In the genomic region with DNA sequence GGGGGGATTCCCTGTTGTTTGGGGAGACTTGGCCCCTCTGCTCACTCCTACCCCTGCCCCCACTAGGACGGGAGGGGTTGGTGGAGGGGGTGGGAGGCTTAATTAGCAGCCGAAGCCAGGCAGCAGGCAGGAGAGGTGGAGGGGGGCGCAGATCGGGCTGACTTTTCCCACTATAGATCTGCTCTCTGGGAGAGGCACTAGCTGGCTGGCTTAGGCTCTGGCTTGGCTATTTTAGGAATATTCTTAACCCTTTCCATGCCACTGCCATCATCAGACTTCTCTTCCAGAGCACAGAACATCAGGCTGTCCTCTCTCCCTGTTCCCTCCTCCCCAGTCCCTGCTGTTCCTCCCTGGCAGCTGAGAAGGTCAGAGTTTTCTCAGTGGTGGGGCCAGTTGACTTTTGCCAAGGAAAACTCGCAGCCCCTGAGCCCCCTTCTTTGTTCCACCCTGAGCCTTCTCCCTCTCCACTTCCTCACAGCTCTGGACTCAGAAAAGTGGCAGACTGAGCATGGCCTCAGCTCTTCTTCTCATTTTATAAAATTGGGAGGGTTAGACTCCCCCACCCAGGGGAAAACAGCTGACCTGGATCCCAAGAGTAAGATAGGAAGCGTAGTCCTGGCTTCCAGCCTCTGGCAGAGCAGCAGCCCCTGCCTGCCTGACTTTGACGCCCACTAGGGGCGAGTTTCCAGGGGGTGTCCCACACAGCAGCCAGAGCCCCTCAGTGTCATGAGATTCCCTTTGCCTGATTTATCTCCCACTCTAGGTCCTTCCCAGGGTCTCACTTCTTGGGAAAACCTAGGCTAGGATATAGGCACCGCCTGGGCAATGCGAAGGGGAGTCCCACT, we compare ENCODE assay signal across 23 cellular contexts. TPM values are rescaled to one million over a fixed set of nuclear protein-coding genes. Genes with fewer than 3 reads are reported as not detected.
DNase-seq lines count a peak whose midpoint lies in the region; ATAC-seq and TF ChIP-seq lines count a peak whose summit lies in the region.
"Had no signal": no experiment of that assay in that cellular context is flagged by ENCODE, and none has a peak within 500 bp of the region (broad histone marks: within the 10 kb centered on the region; RNA-seq: fewer than 3 reads in every experiment).

No MANE protein-coding gene starts in this region.

- WGBS in lower leg skin, 2 donors: 63 to 64% methylated on average over 10 of the region's 10 CpGs

- H3K36me3 ChIP-seq in GM23338 (ENCODE audit: insufficient read depth) (no peaks in the 10 kb centered on the region), Peyer's patch (no peaks in the 10 kb centered on the region), left ventricle myocardium inferior (no peaks in the 10 kb centered on the region), osteoblast (ENCODE audit: insufficient read depth, low read length) (no peaks in the 10 kb centered on the region)
- H3K36me3 ChIP-seq: ascending aorta, thoracic aorta had no signal

- H3K9me2 ChIP-seq in GM23338 (ENCODE audit: insufficient read depth): no peaks in the 10 kb centered on the region; the same call in 1 of the 2 replicates

- intact Hi-C loops in left ventricle myocardium inferior (cut with micrococcal nuclease): no loop called here
- intact Hi-C loops in lower leg skin (cut with DNase I; ENCODE audit: low total_unique reads): no loop called here

- peaks cover 3% of the 10 kb centered on the region; the same call in 1 of the 2 replicates for H3K27me3 ChIP-seq in GM23338 (ENCODE audit: insufficient read depth)
- H3K27me3 ChIP-seq in Peyer's patch: no peaks in the 10 kb centered on the region
- H3K27me3 ChIP-seq in left ventricle myocardium inferior (ENCODE audit: low read depth): peaks cover 50% of the 10 kb centered on the region
- peaks cover 12% of the 10 kb centered on the region for H3K27me3 ChIP-seq in osteoblast (ENCODE audit: insufficient read depth, low read length)
- H3K27me3 ChIP-seq: ascending aorta had no signal

- H2AFZ ChIP-seq in GM23338 (peak overlapping the region; percentile 63; the same call in 1 of the 2 replicates), osteoblast (ENCODE audit: low read length) (no peak overlapping the region)

- H3K27ac ChIP-seq in GM23338 (ENCODE audit: low read depth) (no peak overlapping the region), Peyer's patch (peak overlapping the region; percentile 2 to 72 (median 30)), left ventricle myocardium inferior (replicated peaks) (peak overlapping the region; percentile 88), osteoblast (ENCODE audit: low read depth, low read length) (no peak overlapping the region)
- H3K27ac ChIP-seq: ascending aorta, psoas muscle, thoracic aorta had no signal

- peaks cover under 1% of the 10 kb centered on the region; the same call in 1 of the 2 replicates for H3F3A ChIP-seq in GM23338 (replicated peaks; ENCODE audit: low read depth)

- TF ChIP-seq POLR2A in Peyer's patch (IDR thresholded peaks at IDR 0.05) (no peak), lower leg skin (IDR thresholded peaks at IDR 0.05) (no peak)

- ATAC-seq in GM23338 (peak; percentile 39), HG03039 (IDR thresholded peaks at IDR 0.05; ENCODE audit: unreplicated experiment) (no peak)
- ATAC-seq: CD8-positive, alpha-beta T cell; naive thymus-derived CD8-positive, alpha-beta T cell; psoas muscle had no signal

- H3K4me2 ChIP-seq in GM23338: peak overlapping the region; percentile 43; the same call in 1 of the 2 replicates
- no peak overlapping the region for H3K4me2 ChIP-seq in osteoblast (ENCODE audit: insufficient read depth, low read length)

- H4K20me1 ChIP-seq in GM23338 (replicated peaks; ENCODE audit: insufficient read depth): no peaks in the 10 kb centered on the region
- no peaks in the 10 kb centered on the region for H4K20me1 ChIP-seq in osteoblast (ENCODE audit: insufficient read depth, low read length)

- H3K27me3 Mint-ChIP-seq in GM23338 (ENCODE audit: insufficient read depth, low read depth, poor library complexity): peaks cover 8% of the 10 kb centered on the region

- H3K79me2 ChIP-seq in GM23338 (replicated peaks; ENCODE audit: insufficient read depth) (no peaks in the 10 kb centered on the region), osteoblast (ENCODE audit: insufficient read depth, low read length) (no peaks in the 10 kb centered on the region)

- H3K27ac Mint-ChIP-seq in GM23338: no peak overlapping the region
- H3K27ac Mint-ChIP-seq: activated naive CD4-positive, alpha-beta T cell treated with anti-CD3 and anti-CD28 coated beads, Interleukin-2, amount 10 ng/mL, durations not matched to agents 7 days and 5 days; activated T-cell treated with anti-CD3 and anti-CD28 coated beads, Interleukin-2, amount 50 U/mL, for 24 hours; CD8-positive, alpha-beta T cell; naive thymus-derived CD8-positive, alpha-beta T cell had no signal

- TF ChIP-seq CTCF in GM23338 (conservative IDR thresholded peaks at IDR 0.05; ENCODE audit: low read depth in 2 of 2): peak in 1 of 2 experiments; percentile 40; a peak in 2 of 4 replicates
- no peak for TF ChIP-seq CTCF in Peyer's patch (IDR thresholded peaks at IDR 0.05)
- TF ChIP-seq CTCF in left ventricle myocardium inferior (IDR thresholded peaks at IDR 0.05; ENCODE audit: borderline replicate concordance): peak; percentile 12
- no peak for TF ChIP-seq CTCF in osteoblast (IDR thresholded peaks at IDR 0.05; ENCODE audit: extremely low read depth, low read depth, low read length)
- no peak for TF ChIP-seq CTCF in lower leg skin (IDR thresholded peaks at IDR 0.05)

- H3K4me3 Mint-ChIP-seq in GM23338: no peak overlapping the region
- H3K4me3 Mint-ChIP-seq: activated naive CD4-positive, alpha-beta T cell treated with anti-CD3 and anti-CD28 coated beads, Interleukin-2, amount 10 ng/mL, durations not matched to agents 7 days and 5 days; activated T-cell treated with anti-CD3 and anti-CD28 coated beads, Interleukin-2, amount 50 U/mL, for 24 hours; CD8-positive, alpha-beta T cell; naive thymus-derived CD8-positive, alpha-beta T cell had no signal

- H3K9me3 ChIP-seq in Peyer's patch: no peaks in the 10 kb centered on the region
- H3K9me3 ChIP-seq in left ventricle myocardium inferior (replicated peaks): no peaks in the 10 kb centered on the region
- H3K9me3 ChIP-seq in osteoblast (ENCODE audit: low read depth, low read length): no peaks in the 10 kb centered on the region
- H3K9me3 ChIP-seq: ascending aorta, psoas muscle, thoracic aorta had no signal

- no peaks in the 10 kb centered on the region for H3K36me3 Mint-ChIP-seq in GM23338 (ENCODE audit: low read depth)
- H3K36me3 Mint-ChIP-seq: activated naive CD4-positive, alpha-beta T cell treated with anti-CD3 and anti-CD28 coated beads, Interleukin-2, amount 10 ng/mL, durations not matched to agents 7 days and 5 days; CD8-positive, alpha-beta T cell; naive thymus-derived CD8-positive, alpha-beta T cell had no signal

- H3K4me3 ChIP-seq in GM23338: no peak overlapping the region
- no peak overlapping the region for H3K4me3 ChIP-seq in Peyer's patch
- H3K4me3 ChIP-seq in left ventricle myocardium inferior: no peak overlapping the region
- no peak overlapping the region for H3K4me3 ChIP-seq in osteoblast (ENCODE audit: insufficient read depth, low read length)
- H3K4me3 ChIP-seq in lower leg skin (ENCODE audit: low read depth, poor library complexity, severe bottlenecking): no peak overlapping the region
- H3K4me3 ChIP-seq: ascending aorta, lung, psoas muscle, thoracic aorta had no signal

- peaks cover 8% of the 10 kb centered on the region for H3K4me1 ChIP-seq in GM23338 (ENCODE audit: insufficient read depth)
- peaks cover 0 to 45% (median 0%) of the 10 kb centered on the region in 4 donors for H3K4me1 ChIP-seq in Peyer's patch
- peaks cover 61% of the 10 kb centered on the region for H3K4me1 ChIP-seq in left ventricle myocardium inferior
- H3K4me1 ChIP-seq in osteoblast (ENCODE audit: insufficient read depth, low read length): peaks cover 14% of the 10 kb centered on the region
- H3K4me1 ChIP-seq: ascending aorta, psoas muscle had no signal

- no peaks in the 10 kb centered on the region; the same call in 1 of the 3 replicates for H3K9me3 Mint-ChIP-seq in GM23338
- H3K9me3 Mint-ChIP-seq: activated naive CD4-positive, alpha-beta T cell treated with anti-CD3 and anti-CD28 coated beads, Interleukin-2, amount 10 ng/mL, durations not matched to agents 7 days and 5 days; activated T-cell treated with anti-CD3 and anti-CD28 coated beads, Interleukin-2, amount 50 U/mL, for 24 hours; CD8-positive, alpha-beta T cell; naive thymus-derived CD8-positive, alpha-beta T cell had no signal

- peaks cover 27% of the 10 kb centered on the region for H3K4me1 Mint-ChIP-seq in GM23338
- H3K4me1 Mint-ChIP-seq: activated naive CD4-positive, alpha-beta T cell treated with anti-CD3 and anti-CD28 coated beads, Interleukin-2, amount 10 ng/mL, durations not matched to agents 7 days and 5 days; naive thymus-derived CD8-positive, alpha-beta T cell had no signal

- DNase-seq in GM23338 (ENCODE audit: low spot score) (no peak), Peyer's patch (no peak), left ventricle myocardium inferior (no peak), osteoblast (ENCODE audit: insufficient read length, low spot score, missing footprints) (peak; percentile 80), NCI-H1436 treated with DMSO at 0.1 percent for 48 hours (lab: John Stamatoyannopoulos, UW) (no peak), globus pallidus (ENCODE audit: low spot score) (no peak), lower leg skin (ENCODE audit: low spot score in 2 of 2) (no peak)
- DNase-seq: activated CD4-positive, alpha-beta T cell treated with anti-CD3 and anti-CD28 coated beads, Interleukin-2, amount 50 U/mL, for 4 hours; activated naive CD4-positive, alpha-beta T cell treated with anti-CD3 and anti-CD28 coated beads, Interleukin-2, amount 10 ng/mL, durations not matched to agents 7 days and 5 days; activated T-cell treated with anti-CD3 and anti-CD28 coated beads, Interleukin-2, amount 50 U/mL, for 24 hours; CD8-positive, alpha-beta T cell; DND-41; effector memory CD4-positive, alpha-beta T cell; KG1; naive thymus-derived CD8-positive, alpha-beta T cell; NCI-H1048; NCI-H526 treated with DMSO at 0.1 percent for 48 hours; OCI-M1; psoas muscle had no signal

RNA-seq across cellular contexts. Expression of a gene that starts 9.9 kb away (rescaled TPM):
- 4.9 and 14.4 TPM in 2 replicates for total RNA-seq in GM23338 (2014; rRNA removed; shearing (Covaris generic))
- 4.3 and 6.8 TPM in 2 replicates for polyA plus RNA-seq in GM23338 (2016; fragmentation: Nextera tagmentation; extraction: Ambion mirVana)
- total RNA-seq in Peyer's patch (1 to 10 TPM in 1 of 4 donors, under 1 TPM in 1, not detected in 2; 0.67 to 3.3 TPM), left ventricle myocardium inferior (0.74 TPM), osteoblast (under 0.01 TPM in 1 of 2 replicates, not detected in the other), lower leg skin (1 to 10 TPM in 1 of 4 donors, under 1 TPM in 3; 0.21 to 1.4 (median 0.73) TPM)
- total RNA-seq: ascending aorta; CD8-positive, alpha-beta T cell; naive thymus-derived CD8-positive, alpha-beta T cell; psoas muscle had no signal
- polyA plus RNA-seq: naive thymus-derived CD8-positive, alpha-beta T cell had no signal

RNA-seq across cellular contexts. Expression of a gene that starts 30.4 kb away (rescaled TPM):
- 27.1 and 28.4 TPM in 2 replicates for total RNA-seq in GM23338 (2014; rRNA removed; shearing (Covaris generic))
- 13.5 and 14.1 TPM in 2 replicates for polyA plus RNA-seq in GM23338 (2016; fragmentation: Nextera tagmentation; extraction: Ambion mirVana)
- total RNA-seq in Peyer's patch (10 to 100 TPM in 1 of 4 donors, 1 to 10 TPM in 3; 3.4 to 40.4 (median 6.8) TPM), left ventricle myocardium inferior (0.49 TPM), osteoblast (0.72 and 1.2 TPM in 2 replicates), lower leg skin (1 to 10 TPM; 1.0 to 2.4 (median 1.5) TPM)
- total RNA-seq: ascending aorta; naive thymus-derived CD8-positive, alpha-beta T cell had no signal
- polyA plus RNA-seq: naive thymus-derived CD8-positive, alpha-beta T cell had no signal

Comparison
In these comparisons a context has a peak if more than half of its experiments do, and no peak if none do; other contexts are left out.
1. H3K27ac ChIP-seq: peak in Peyer's patch (4 of 4) and left ventricle myocardium inferior (single experiment); none in GM23338 (single experiment) and osteoblast (single experiment).